1 cellular context compared by ENCODE assay signal in the genomic region with DNA sequence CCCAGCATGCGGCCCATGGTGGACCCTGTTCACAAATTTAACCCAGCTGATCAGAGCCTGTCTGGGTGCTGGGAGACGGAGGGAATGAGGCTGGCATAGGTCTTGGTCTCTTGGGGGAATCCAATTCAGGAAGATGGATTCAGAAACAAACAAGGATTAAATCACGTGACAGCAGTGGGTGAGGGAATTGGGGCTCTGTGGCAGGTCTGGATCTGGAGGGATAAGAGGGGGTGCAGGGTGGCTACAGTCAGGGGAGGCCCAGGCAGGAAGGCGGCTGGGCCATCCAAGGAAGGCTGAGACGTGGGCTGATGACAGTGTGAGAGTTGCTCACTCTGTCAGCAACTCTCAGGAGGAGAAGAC.
TF ChIP-seq lines count a peak whose summit lies in the region.

No MANE protein-coding gene starts in this region.

TF ChIP-seq in K562, 482 proteins besides CTCF, POLR2A, EP300 and RAD21 (continued from another document):
- TF ChIP-seq, protein P1, sequence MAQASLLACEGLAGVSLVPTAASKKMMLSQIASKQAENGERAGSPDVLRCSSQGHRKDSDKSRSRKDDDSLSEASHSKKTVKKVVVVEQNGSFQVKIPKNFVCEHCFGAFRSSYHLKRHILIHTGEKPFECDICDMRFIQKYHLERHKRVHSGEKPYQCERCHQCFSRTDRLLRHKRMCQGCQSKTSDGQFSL (CRISPR knock-in tag; IDR thresholded peaks at IDR 0.05) = no peak
- TF ChIP-seq, protein P1 (tag; IDR thresholded peaks at IDR 0.05) = no peak
